8 cellular contexts compared by ENCODE assay signal in genomic region chr4:2794707-2795557, GRCh38. TPM values are rescaled to one million over a fixed set of nuclear protein-coding genes. Genes with fewer than 3 reads are reported as not detected.
DNase-seq lines count a peak whose midpoint lies in the region; ATAC-seq and TF ChIP-seq lines count a peak whose summit lies in the region.

No MANE protein-coding gene starts in this region.

- in situ Hi-C loops in Caki2 (cut with HindIII; ENCODE audit: low pct_unique_long_range_greater_than_20kb, low sequenced_read_pairs), result no loop called here

- H3K36me3 Mint-ChIP-seq in progenitor cell of endocrine pancreas (ENCODE audit: insufficient read depth), result no peaks in the 10 kb centered on the region

- peak; percentile 38 for ATAC-seq in omental fat pad (ENCODE audit: low FRiP score)
- no peak for ATAC-seq in GM19035 (IDR thresholded peaks at IDR 0.05; ENCODE audit: unreplicated experiment)

- DNase-seq in Caki2 (ENCODE audit: low read depth) (peak; percentile 76), SKM-1 (lab: John Stamatoyannopoulos, UW; ENCODE audit: unreplicated experiment) (peak; percentile 39), esophagus muscularis mucosa (ENCODE audit: extremely low spot score) (no peak), omental fat pad (ENCODE audit: low spot score) (no peak), progenitor cell of endocrine pancreas (ENCODE audit: low spot score, unreplicated experiment) (no peak), HuH-7 (ENCODE audit: low spot score) (no peak)
- DNase-seq in effector CD4-positive, alpha-beta T cell, result no peak

- intact Hi-C loops in esophagus muscularis mucosa (cut with DNase I), result no loop called here

- H3K9me3 ChIP-seq in esophagus muscularis mucosa, result no peaks in the 10 kb centered on the region

- no peak overlapping the region for H3K4me3 Mint-ChIP-seq in progenitor cell of endocrine pancreas (ENCODE audit: low read depth)

- TF ChIP-seq POLR2A in esophagus muscularis mucosa (IDR thresholded peaks at IDR 0.05; ENCODE audit: low read depth), result no peak

- H3K4me3 ChIP-seq in esophagus muscularis mucosa, result peak overlapping the region; percentile 15 to 84 (median 72)

- TF ChIP-seq EP300 in esophagus muscularis mucosa (IDR thresholded peaks at IDR 0.05), result no peak

- no peak overlapping the region for H3K27ac Mint-ChIP-seq in progenitor cell of endocrine pancreas

- WGBS in esophagus muscularis mucosa, result 86% methylated on average over 7 of the region's 12 CpGs

- H3K4me1 Mint-ChIP-seq in progenitor cell of endocrine pancreas (ENCODE audit: low read depth), result no peaks in the 10 kb centered on the region

- TF ChIP-seq CTCF in esophagus muscularis mucosa (IDR thresholded peaks at IDR 0.05) (no peak), omental fat pad (IDR thresholded peaks at IDR 0.05) (no peak), progenitor cell of endocrine pancreas (IDR thresholded peaks at IDR 0.05; ENCODE audit: unreplicated experiment) (no peak)

- H3K27me3 ChIP-seq in esophagus muscularis mucosa, result no peaks in the 10 kb centered on the region

- peaks cover 36% of the 10 kb centered on the region for H3K27me3 Mint-ChIP-seq in progenitor cell of endocrine pancreas

- H3K4me1 ChIP-seq in esophagus muscularis mucosa, result peaks cover 77 to 88% (median 86%) of the 10 kb centered on the region in 4 donors

- no peaks in the 10 kb centered on the region for H3K9me3 Mint-ChIP-seq in progenitor cell of endocrine pancreas (ENCODE audit: low read depth)

- peak overlapping the region; percentile 59 to 82 (median 76) for H3K27ac ChIP-seq in esophagus muscularis mucosa (replicated peaks in 1 of 4)

- no peaks in the 10 kb centered on the region for H3K36me3 ChIP-seq in esophagus muscularis mucosa

RNA-seq across cellular contexts. Expression of gene SH3BP2, which starts 2.0 kb away (rescaled TPM):
- 17.9 and 22.6 TPM in 2 replicates for total RNA-seq in Caki2 (2014; rRNA removed; shearing (Covaris generic); ENCODE audit: low replicate concordance)
- total RNA-seq in esophagus muscularis mucosa (10 to 100 TPM; 25.2 to 34.5 (median 31.5) TPM), omental fat pad (100 to 1,000 TPM in 1 of 4 donors, 10 to 100 TPM in 3; 26.2 to 109 (median 66.0) TPM), progenitor cell of endocrine pancreas (67.7 and 70.8 TPM in 2 replicates)

RNA-seq across cellular contexts. Expression of gene TNIP2, which starts 38.8 kb away (rescaled TPM):
- 60.8 and 73.0 TPM in 2 replicates for total RNA-seq in Caki2 (2014; rRNA removed; shearing (Covaris generic); ENCODE audit: low replicate concordance)
- 10 to 100 TPM; 56.1 to 85.5 (median 75.4) TPM for total RNA-seq in esophagus muscularis mucosa
- 100 to 1,000 TPM in 1 of 4 donors, 10 to 100 TPM in 3; 50.1 to 108 (median 75.4) TPM for total RNA-seq in omental fat pad
- 21.2 and 26.3 TPM in 2 replicates for total RNA-seq in progenitor cell of endocrine pancreas

RNA-seq across cellular contexts. Expression of gene ADD1, which starts 48.7 kb away (rescaled TPM):
- total RNA-seq in Caki2 (2014; rRNA removed; shearing (Covaris generic); ENCODE audit: low replicate concordance), result 98.4 and 132 TPM in 2 replicates
- total RNA-seq in esophagus muscularis mucosa (100 to 1,000 TPM; 253 to 402 (median 311) TPM), omental fat pad (100 to 1,000 TPM; 155 to 269 (median 177) TPM), progenitor cell of endocrine pancreas (249 and 271 TPM in 2 replicates)

Comparison
In these comparisons a context has a peak if more than half of its experiments do, and no peak if none do; other contexts are left out.
1. DNase-seq: peak in Caki2 (single experiment) and SKM-1 (single experiment); none in esophagus muscularis mucosa (single experiment), omental fat pad (single experiment), progenitor cell of endocrine pancreas (single experiment), HuH-7 (single experiment) and effector CD4-positive, alpha-beta T cell (single experiment).